In the genomic region with DNA sequence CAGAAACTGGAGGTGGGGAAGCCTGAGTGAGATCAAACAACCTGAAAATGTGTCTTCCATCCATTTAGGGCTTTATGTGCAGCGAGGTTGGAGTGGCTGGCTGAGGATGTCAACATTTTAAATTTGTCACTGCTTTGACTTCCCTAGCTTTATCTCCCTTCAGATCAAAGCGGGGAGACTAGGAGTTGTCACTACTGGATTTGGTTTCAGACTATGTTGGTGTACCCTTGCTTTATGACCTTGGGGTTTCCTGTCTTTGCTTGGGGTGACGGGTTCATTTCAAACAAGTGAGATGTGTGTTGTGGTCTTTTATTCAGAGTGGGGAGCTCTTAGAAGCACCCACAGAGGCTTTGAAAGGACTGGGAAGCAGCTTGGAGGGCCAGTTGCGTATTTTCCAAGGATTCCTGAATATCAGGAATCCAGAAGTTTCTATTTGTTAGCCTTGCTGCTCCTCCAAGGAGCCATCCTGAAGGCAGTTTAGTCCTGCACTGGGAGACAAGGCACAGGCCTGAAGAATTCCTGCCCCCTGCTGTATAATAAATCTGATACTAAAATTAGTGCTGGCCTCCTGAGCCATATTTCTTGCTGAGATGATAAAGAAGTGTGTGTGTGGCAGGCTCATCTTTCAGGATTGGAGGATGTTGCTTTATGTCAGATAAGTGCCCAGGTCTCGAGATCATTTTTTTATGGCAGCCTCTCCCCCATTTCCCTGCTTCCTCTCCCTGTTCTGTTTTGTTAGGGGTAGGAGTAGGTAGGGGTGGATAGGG, we compare ENCODE assay signal across 10 cellular contexts. TPM values are rescaled to one million over a fixed set of nuclear protein-coding genes. Genes with fewer than 3 reads are reported as not detected.
DNase-seq lines count a peak whose midpoint lies in the region; ATAC-seq and TF ChIP-seq lines count a peak whose summit lies in the region.
"Had no signal": no experiment of that assay in that cellular context is flagged by ENCODE, and none has a peak within 500 bp of the region (broad histone marks: within the 10 kb centered on the region; RNA-seq: fewer than 3 reads in every experiment).

No MANE protein-coding gene starts in this region.

- no peak overlapping the region for H3K4me3 ChIP-seq in dorsolateral prefrontal cortex

- DNase-seq in activated naive CD4-positive, alpha-beta T cell treated with anti-CD3 and anti-CD28 coated beads for 36 hours = no peak
- DNase-seq in dorsolateral prefrontal cortex (no peak), substantia nigra (lab: John Stamatoyannopoulos, UW) (no peak), NCI-H526 (lab: John Stamatoyannopoulos, UW) (no peak), NCI-H524 treated with DMSO at 0.1 percent for 48 hours (lab: John Stamatoyannopoulos, UW) (no peak)
- DNase-seq: NCI-H748 treated with DMSO at 0.1 percent for 48 hours had no signal

- H3K4me1 Mint-ChIP-seq in activated naive CD4-positive, alpha-beta T cell treated with anti-CD3 and anti-CD28 coated beads, Interleukin-2, amount 50 U/mL, for 24 hours = peaks cover 84% of the 10 kb centered on the region
- peaks cover 77% of the 10 kb centered on the region for H3K4me1 Mint-ChIP-seq in activated naive CD4-positive, alpha-beta T cell treated with anti-CD3 and anti-CD28 coated beads for 36 hours (ENCODE audit: low read depth)
- peaks cover 81% of the 10 kb centered on the region for H3K4me1 Mint-ChIP-seq in T-helper 1 cell treated with Interleukin-12 subunit alpha and Interleukin-12 subunit beta and Interleukin-4 antibody, amounts not matched to agents 30 μg/mL and 1 μg/mL, for 36 hours (ENCODE audit: low read depth)

- CTCF ChIA-PET in activated naive CD4-positive, alpha-beta T cell treated with anti-CD3 and anti-CD28 coated beads for 36 hours (lab: Charles Lee) = interaction anchor here (0.6 kb wide), 1 partner anchor 128 kb away, joined by 3 read pairs; no protein-coding TSS in a partner anchor

- H3K27me3 Mint-ChIP-seq in activated naive CD4-positive, alpha-beta T cell treated with anti-CD3 and anti-CD28 coated beads, Interleukin-2, amount 50 U/mL, for 24 hours = no peaks in the 10 kb centered on the region
- H3K27me3 Mint-ChIP-seq in activated naive CD4-positive, alpha-beta T cell treated with anti-CD3 and anti-CD28 coated beads for 36 hours (ENCODE audit: low read depth) = no peaks in the 10 kb centered on the region
- no peaks in the 10 kb centered on the region for H3K27me3 Mint-ChIP-seq in T-helper 1 cell treated with Interleukin-12 subunit alpha and Interleukin-12 subunit beta and Interleukin-4 antibody, amounts not matched to agents 30 μg/mL and 1 μg/mL, for 36 hours (ENCODE audit: low read depth)

- peaks cover 5% of the 10 kb centered on the region for H3K36me3 Mint-ChIP-seq in activated naive CD4-positive, alpha-beta T cell treated with anti-CD3 and anti-CD28 coated beads, Interleukin-2, amount 50 U/mL, for 24 hours
- peaks cover 14% of the 10 kb centered on the region for H3K36me3 Mint-ChIP-seq in activated naive CD4-positive, alpha-beta T cell treated with anti-CD3 and anti-CD28 coated beads for 36 hours (ENCODE audit: low read depth)
- peaks cover 47% of the 10 kb centered on the region for H3K36me3 Mint-ChIP-seq in T-helper 1 cell treated with Interleukin-12 subunit alpha and Interleukin-12 subunit beta and Interleukin-4 antibody, amounts not matched to agents 30 μg/mL and 1 μg/mL, for 36 hours (ENCODE audit: low read depth)

- ATAC-seq in GM21528 (IDR thresholded peaks at IDR 0.05; ENCODE audit: low FRiP score, unreplicated experiment) = no peak
- ATAC-seq: HepG2 had no signal

- H3K27ac ChIP-seq in dorsolateral prefrontal cortex (peak overlapping the region in 52 of 59 donors; percentile 1 to 88 (median 66)), substantia nigra (ENCODE audit: low read depth, low read length, poor library complexity, severe bottlenecking) (peak overlapping the region; percentile 23)

- H3K9me3 Mint-ChIP-seq in activated naive CD4-positive, alpha-beta T cell treated with anti-CD3 and anti-CD28 coated beads, Interleukin-2, amount 50 U/mL, for 24 hours = no peaks in the 10 kb centered on the region
- H3K9me3 Mint-ChIP-seq in activated naive CD4-positive, alpha-beta T cell treated with anti-CD3 and anti-CD28 coated beads for 36 hours = no peaks in the 10 kb centered on the region
- no peaks in the 10 kb centered on the region for H3K9me3 Mint-ChIP-seq in T-helper 1 cell treated with Interleukin-12 subunit alpha and Interleukin-12 subunit beta and Interleukin-4 antibody, amounts not matched to agents 30 μg/mL and 1 μg/mL, for 36 hours

- intact Hi-C loops in activated naive CD4-positive, alpha-beta T cell treated with anti-CD3 and anti-CD28 coated beads for 36 hours (cut with micrococcal nuclease) = no loop called here
- intact Hi-C loops in dorsolateral prefrontal cortex (cut with DNase I) = no loop called here

- peak overlapping the region; percentile 15 for H3K4me3 Mint-ChIP-seq in activated naive CD4-positive, alpha-beta T cell treated with anti-CD3 and anti-CD28 coated beads, Interleukin-2, amount 50 U/mL, for 24 hours
- no peak overlapping the region for H3K4me3 Mint-ChIP-seq in activated naive CD4-positive, alpha-beta T cell treated with anti-CD3 and anti-CD28 coated beads for 36 hours
- H3K4me3 Mint-ChIP-seq in T-helper 1 cell treated with Interleukin-12 subunit alpha and Interleukin-12 subunit beta and Interleukin-4 antibody, amounts not matched to agents 30 μg/mL and 1 μg/mL, for 36 hours = peak overlapping the region; percentile 45

- TF ChIP-seq CTCF in dorsolateral prefrontal cortex (IDR thresholded peaks at IDR 0.05 in 54 of 56, conservative IDR thresholded peaks at IDR 0.05 in 2 of 56; ENCODE audit: low read depth in 1 of 56, partially characterized antibody in 56 of 56) = no peak

- peak overlapping the region; percentile 57 for H3K27ac Mint-ChIP-seq in activated naive CD4-positive, alpha-beta T cell treated with anti-CD3 and anti-CD28 coated beads, Interleukin-2, amount 50 U/mL, for 24 hours
- H3K27ac Mint-ChIP-seq in activated naive CD4-positive, alpha-beta T cell treated with anti-CD3 and anti-CD28 coated beads for 36 hours = no peak overlapping the region
- peak overlapping the region; percentile 79 for H3K27ac Mint-ChIP-seq in T-helper 1 cell treated with Interleukin-12 subunit alpha and Interleukin-12 subunit beta and Interleukin-4 antibody, amounts not matched to agents 30 μg/mL and 1 μg/mL, for 36 hours

- no peaks in the 10 kb centered on the region for H3K27me3 ChIP-seq in dorsolateral prefrontal cortex

RNA-seq across cellular contexts. Expression of a gene that starts 25.7 kb away (rescaled TPM):
- total RNA-seq in activated naive CD4-positive, alpha-beta T cell treated with anti-CD3 and anti-CD28 coated beads for 36 hours = 10 to 100 TPM; 38.8 to 39.0 TPM
- 100 to 1,000 TPM in 115 of 120 experiments, 10 to 100 TPM in 5; 86.3 to 279 (median 141) TPM for total RNA-seq in dorsolateral prefrontal cortex
